Comparison of ENCODE assay signal across 10 cellular contexts in the genomic region with DNA sequence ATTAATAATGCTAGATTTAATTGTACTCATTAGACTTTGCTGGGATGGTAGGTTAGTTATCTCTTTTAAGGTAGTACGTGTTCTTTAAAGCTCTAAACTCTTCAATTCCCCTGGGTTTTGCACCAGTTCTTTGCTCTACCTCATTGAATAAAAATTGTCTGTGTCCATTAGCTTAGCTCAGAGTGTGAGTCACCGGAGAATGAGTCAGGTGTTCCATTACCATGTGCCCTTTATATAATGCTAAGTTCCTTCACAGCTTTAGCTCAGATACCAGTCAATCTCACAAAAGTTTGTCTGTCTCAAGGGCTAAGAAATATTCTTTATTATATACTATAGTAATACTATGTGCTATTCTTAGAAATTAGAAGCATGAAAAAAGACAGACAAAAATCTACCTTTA.
DNase-seq lines count a peak whose midpoint lies in the region; ATAC-seq and TF ChIP-seq lines count a peak whose summit lies in the region.
"Had no signal": no experiment of that assay in that cellular context is flagged by ENCODE, and none has a peak within 500 bp of the region (broad histone marks: within the 10 kb centered on the region; RNA-seq: fewer than 3 reads in every experiment).

No MANE protein-coding gene starts in this region.

- H3K27ac ChIP-seq in WERI-Rb-1 = no peak overlapping the region
- no peak overlapping the region for H3K27ac ChIP-seq in left lung
- H3K27ac ChIP-seq: upper lobe of right lung had no signal

- no peaks in the 10 kb centered on the region for H3K9me3 ChIP-seq in WERI-Rb-1 (ENCODE audit: severe bottlenecking)
- H3K9me3 ChIP-seq in left lung = peaks cover 0 to 2% of the 10 kb centered on the region in 2 donors

- H3K36me3 ChIP-seq in WERI-Rb-1 = no peaks in the 10 kb centered on the region
- no peaks in the 10 kb centered on the region for H3K36me3 ChIP-seq in left lung
- H3K36me3 ChIP-seq: upper lobe of right lung had no signal

- DNase-seq in Daoy (ENCODE audit: low read depth) (peak; percentile 83), OCI-M1 (lab: John Stamatoyannopoulos, UW) (peak; percentile 57), epithelial cell of esophagus (ENCODE audit: low read depth) (peak; percentile 88), omental fat pad (ENCODE audit: low spot score) (no peak), NCI-H2171 (lab: John Stamatoyannopoulos, UW) (no peak), WERI-Rb-1 (no peak), left lung (no peak)
- DNase-seq: NCI-H2081, upper lobe of right lung had no signal

- ATAC-seq in omental fat pad (ENCODE audit: low FRiP score) (peak; percentile 58), GM21423 (IDR thresholded peaks at IDR 0.05; ENCODE audit: unreplicated experiment) (no peak), left lung (no peak)

- H3K27me3 ChIP-seq in WERI-Rb-1 (ENCODE audit: insufficient read depth, low read depth, severe bottlenecking) = no peaks in the 10 kb centered on the region
- no peaks in the 10 kb centered on the region for H3K27me3 ChIP-seq in left lung
- H3K27me3 ChIP-seq: upper lobe of right lung had no signal

- H3K4me1 ChIP-seq in left lung = no peaks in the 10 kb centered on the region
- H3K4me1 ChIP-seq: upper lobe of right lung had no signal

- TF ChIP-seq CTCF in epithelial cell of esophagus (IDR thresholded peaks at IDR 0.05; ENCODE audit: insufficient read depth, low read depth, low read length, missing control alignments) (no peak), omental fat pad (IDR thresholded peaks at IDR 0.05) (no peak), WERI-Rb-1 (IDR thresholded peaks at IDR 0.05; ENCODE audit: low read depth, low read length) (no peak), left lung (IDR thresholded peaks at IDR 0.05) (no peak)

- intact Hi-C loops in left lung (cut with DNase I) = no loop called here

- H3K4me3 ChIP-seq in epithelial cell of esophagus (ENCODE audit: low read length) (no peak overlapping the region), WERI-Rb-1 (ENCODE audit: low read depth, low read length) (no peak overlapping the region), left lung (no peak overlapping the region)
- H3K4me3 ChIP-seq: upper lobe of right lung had no signal

Comparison
In these comparisons a context has a peak if more than half of its experiments do, and no peak if none do; other contexts are left out.
1. DNase-seq: peak in Daoy (single experiment), OCI-M1 (single experiment) and epithelial cell of esophagus (single experiment); none in omental fat pad (single experiment), NCI-H2171 (single experiment), WERI-Rb-1 (single experiment) and left lung (0 of 2).